9 cellular contexts compared by ENCODE assay signal in genomic region chr10:98466916-98467505, GRCh38. TPM values are rescaled to one million over a fixed set of nuclear protein-coding genes. Genes with fewer than 3 reads are reported as not detected.
DNase-seq lines count a peak whose midpoint lies in the region; ATAC-seq and TF ChIP-seq lines count a peak whose summit lies in the region.
"Had no signal": no experiment of that assay in that cellular context is flagged by ENCODE, and none has a peak within 500 bp of the region (broad histone marks: within the 10 kb centered on the region; RNA-seq: fewer than 3 reads in every experiment).

No MANE protein-coding gene starts in this region.

- H2AFZ ChIP-seq in hepatocyte: peak overlapping the region; percentile 4

- H3K27ac Mint-ChIP-seq in T-helper 17 cell: peak overlapping the region; percentile 62

- H3K79me2 ChIP-seq in hepatocyte: no peaks in the 10 kb centered on the region

- H3K27me3 Mint-ChIP-seq in T-helper 17 cell: peaks cover 32% of the 10 kb centered on the region

- WGBS in hepatocyte (ENCODE audit: low lambda C conversion rate, missing lambda C conversion rate): 54% methylated on average over 13 of the region's 14 CpGs
- WGBS in stomach, 5 donors: 41 to 61% (median 49%) methylated on average over 14 of the region's 14 CpGs

- H3K27ac ChIP-seq in BLaER1: no peak overlapping the region
- no peak overlapping the region for H3K27ac ChIP-seq in hepatocyte
- no peak overlapping the region for H3K27ac ChIP-seq in SJCRH30
- H3K27ac ChIP-seq in stomach: peak overlapping the region in 1 of 5 donors; percentile 35

- peak overlapping the region; percentile 98 for H3K4me3 Mint-ChIP-seq in T-helper 17 cell

- no peaks in the 10 kb centered on the region for H3K27me3 ChIP-seq in BLaER1
- no peaks in the 10 kb centered on the region for H3K27me3 ChIP-seq in hepatocyte
- no peaks in the 10 kb centered on the region for H3K27me3 ChIP-seq in SJCRH30
- peaks cover 0 to 4% (median 0%) of the 10 kb centered on the region in 3 donors for H3K27me3 ChIP-seq in stomach
- H3K27me3 ChIP-seq: sigmoid colon had no signal

- H3K36me3 ChIP-seq in BLaER1: no peaks in the 10 kb centered on the region
- H3K36me3 ChIP-seq in hepatocyte (replicated peaks; ENCODE audit: insufficient read depth, low read depth): no peaks in the 10 kb centered on the region
- H3K36me3 ChIP-seq in SJCRH30: no peaks in the 10 kb centered on the region
- no peaks in the 10 kb centered on the region for H3K36me3 ChIP-seq in stomach
- H3K36me3 ChIP-seq: sigmoid colon had no signal

- no peak for DNase-seq in T-helper 17 cell
- no peak for DNase-seq in hepatocyte (ENCODE audit: low spot score)
- DNase-seq in SJCRH30: no peak
- DNase-seq in HuH-7 (ENCODE audit: low spot score): no peak
- DNase-seq in stomach: no peak

- TF ChIP-seq EP300 in stomach (IDR thresholded peaks at IDR 0.05): no peak

- H3K4me1 ChIP-seq in BLaER1: 0 out of 2 replicates have a peak, but pooled peaks cover 5% of the 10 kb centered on the region
- peaks cover 26% of the 10 kb centered on the region for H3K4me1 ChIP-seq in hepatocyte (ENCODE audit: insufficient read depth)
- H3K4me1 ChIP-seq in SJCRH30: peaks cover 5% of the 10 kb centered on the region
- peaks cover 5 to 16% (median 7%) of the 10 kb centered on the region in 4 donors for H3K4me1 ChIP-seq in stomach

- no peaks in the 10 kb centered on the region for H3K9me3 ChIP-seq in BLaER1
- H3K9me3 ChIP-seq in T-helper 17 cell (ENCODE audit: control insufficient read depth, low read length, poor library complexity, severe bottlenecking): no peaks in the 10 kb centered on the region
- no peaks in the 10 kb centered on the region for H3K9me3 ChIP-seq in hepatocyte (ENCODE audit: low read depth)
- no peaks in the 10 kb centered on the region for H3K9me3 ChIP-seq in SJCRH30 (replicated peaks)
- no peaks in the 10 kb centered on the region for H3K9me3 ChIP-seq in stomach
- H3K9me3 ChIP-seq: sigmoid colon had no signal

- H3K4me3 ChIP-seq in BLaER1 (peak overlapping the region; percentile 78; the same call in 1 of the 2 replicates), hepatocyte (no peak overlapping the region), SJCRH30 (no peak overlapping the region), stomach (peak overlapping the region in 1 of 4 donors; percentile 68)

- no peak overlapping the region for H3K9ac ChIP-seq in BLaER1

- H3K36me3 Mint-ChIP-seq in T-helper 17 cell (ENCODE audit: low read depth): peaks cover 6% of the 10 kb centered on the region

- peak overlapping the region; percentile 96 for H3K4me2 ChIP-seq in BLaER1
- no peak overlapping the region for H3K4me2 ChIP-seq in hepatocyte

- H4K20me1 ChIP-seq in BLaER1: no peaks in the 10 kb centered on the region
- no peaks in the 10 kb centered on the region for H4K20me1 ChIP-seq in hepatocyte (ENCODE audit: insufficient read depth, poor library complexity, severe bottlenecking)

- H3K9me2 ChIP-seq in hepatocyte (replicated peaks; ENCODE audit: insufficient read depth): no peaks in the 10 kb centered on the region

- peaks cover 15% of the 10 kb centered on the region for H3K4me1 Mint-ChIP-seq in T-helper 17 cell

- TF ChIP-seq POLR2A in stomach (IDR thresholded peaks at IDR 0.05): no peak

- ATAC-seq in GM18502 (IDR thresholded peaks at IDR 0.05; ENCODE audit: poor library complexity, unreplicated experiment): peak; percentile 4
- ATAC-seq in T-helper 17 cell: no peak
- ATAC-seq in GM18873 (IDR thresholded peaks at IDR 0.05; ENCODE audit: low FRiP score, unreplicated experiment): no peak

- intact Hi-C loops in stomach (cut with DNase I; ENCODE audit: low total_unique reads): loop anchor here (5.0 to 10.0 kb wide), 2 partner anchors 708 to 780 kb away; no protein-coding TSS in a partner anchor

- TF ChIP-seq CTCF in hepatocyte (IDR thresholded peaks at IDR 0.05; ENCODE audit: poor library complexity) (no peak), stomach (IDR thresholded peaks at IDR 0.05) (no peak)

RNA-seq across cellular contexts. Expression of gene HPS1, which starts 20.3 kb away (rescaled TPM):
- total RNA-seq in T-helper 17 cell (10 to 100 TPM; 76.5 to 79.3 TPM), hepatocyte (40.8 and 41.2 TPM in 2 replicates), stomach (100 to 1,000 TPM in 2 of 5 donors, 10 to 100 TPM in 3; 15.1 to 140 (median 89.1) TPM)
- polyA plus RNA-seq in hepatocyte (98.5 and 104 TPM in 2 replicates), stomach (10 to 100 TPM; 30.7 to 49.8 (median 37.3) TPM)
- total RNA-seq in SJCRH30 (2014; rRNA removed; shearing (Covaris generic)): 2.0 and 2.8 TPM in 2 replicates

RNA-seq across cellular contexts. Expression of gene PYROXD2, which starts 52.0 kb away (rescaled TPM):
- total RNA-seq in T-helper 17 cell (10 to 100 TPM; 21.5 to 25.4 TPM), hepatocyte (3.5 and 9.7 TPM in 2 replicates), stomach (10 to 100 TPM in 3 of 5 donors, 1 to 10 TPM in 2; 3.5 to 33.5 (median 13.2) TPM)
- polyA plus RNA-seq in hepatocyte (11.6 and 13.0 TPM in 2 replicates), stomach (1 to 10 TPM; 2.4 to 9.7 (median 3.5) TPM)
- total RNA-seq in SJCRH30 (2014; rRNA removed; shearing (Covaris generic)): 0.59 and 1.1 TPM in 2 replicates
